Comparison of ENCODE assay signal across 8 cellular contexts in the genomic region with DNA sequence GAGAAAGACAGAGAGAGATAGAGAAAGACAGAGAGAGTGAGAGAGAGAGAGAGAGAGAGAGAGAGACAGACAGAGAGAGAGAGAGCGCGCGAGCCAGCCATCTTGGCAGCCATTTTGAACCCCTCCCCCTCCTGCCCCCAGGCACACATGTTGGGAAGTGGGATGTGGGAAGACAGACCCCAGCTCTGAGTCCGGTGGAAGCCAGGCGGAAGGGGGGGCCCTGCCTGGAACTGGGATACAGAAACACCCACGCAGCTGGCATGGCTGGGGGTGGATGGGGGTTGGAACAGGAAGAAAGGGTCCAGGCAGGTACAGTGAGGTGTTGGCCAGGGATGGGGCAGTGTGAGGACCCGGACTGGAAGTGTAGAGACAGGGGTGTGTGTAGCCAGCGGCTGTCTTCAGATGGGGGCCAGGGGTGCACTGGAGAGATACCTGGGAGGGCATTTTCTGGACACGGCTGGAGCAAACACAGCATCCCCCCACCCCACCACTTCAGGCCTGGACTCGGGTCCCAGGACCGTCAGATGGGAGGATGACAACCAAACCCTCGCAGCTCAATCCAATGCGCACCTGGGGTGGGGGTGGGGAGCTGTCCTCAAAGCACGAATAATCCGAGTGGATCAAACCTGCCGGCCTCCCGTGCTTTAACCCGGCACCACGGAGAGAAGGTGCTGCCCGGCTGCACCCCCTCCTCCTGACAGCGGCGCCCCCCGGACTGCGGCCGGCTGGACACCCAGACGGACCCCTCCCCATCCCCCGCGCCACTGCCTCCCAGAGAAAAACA. TPM values are rescaled to one million over a fixed set of nuclear protein-coding genes. Genes with fewer than 3 reads are reported as not detected.
DNase-seq lines count a peak whose midpoint lies in the region; ATAC-seq and TF ChIP-seq lines count a peak whose summit lies in the region.
"Not testable (repeated sequence)": the region's sequence is repeated elsewhere in the genome, so short reads cannot be mapped to it uniquely, and the experiment has no call there.

No MANE protein-coding gene starts in this region.

- not testable (repeated sequence) for TF ChIP-seq POLR2A in tibial nerve (IDR thresholded peaks at IDR 0.05)

- not testable (repeated sequence) for H3K79me1 ChIP-seq in mesendoderm (ENCODE audit: low read length)

- not testable (repeated sequence) for ATAC-seq in activated CD8-positive, alpha-beta T cell treated with anti-CD3 and anti-CD28 coated beads, Interleukin-2, amount 10 ng/mL, durations not matched to agents 7 days and 5 days; psoas muscle

- peaks cover 22% of the 10 kb centered on the region for H3K4me1 Mint-ChIP-seq in Calu3 (ENCODE audit: low read depth, unreplicated experiment)
- peaks cover 25% of the 10 kb centered on the region for H3K4me1 Mint-ChIP-seq in activated CD8-positive, alpha-beta T cell treated with anti-CD3 and anti-CD28 coated beads, Interleukin-2, amount 10 ng/mL, durations not matched to agents 7 days and 5 days (ENCODE audit: low read depth)

- H3K4ac ChIP-seq in mesendoderm (ENCODE audit: low read depth, low read length), result not testable (repeated sequence)

- H4K5ac ChIP-seq in mesendoderm (ENCODE audit: low read length), result not testable (repeated sequence)

- H3K56ac ChIP-seq in mesendoderm (ENCODE audit: low read length), result peak overlapping the region; percentile 90

- H4K8ac ChIP-seq in mesendoderm (ENCODE audit: low read depth, low read length), result not testable (repeated sequence)

- H3K27ac Mint-ChIP-seq in Calu3 (ENCODE audit: unreplicated experiment), result peak overlapping the region; percentile 29
- H3K27ac Mint-ChIP-seq in activated CD8-positive, alpha-beta T cell treated with anti-CD3 and anti-CD28 coated beads, Interleukin-2, amount 10 ng/mL, durations not matched to agents 7 days and 5 days, result peak overlapping the region; percentile 61

- not testable (repeated sequence) for H3K9me3 ChIP-seq in mammary epithelial cell (replicated peaks; ENCODE audit: insufficient read depth, low read length); cardiac muscle cell (ENCODE audit: low read depth); psoas muscle; tibial nerve

- H3K27me3 ChIP-seq in mammary epithelial cell (ENCODE audit: insufficient read depth, low read length), result peaks cover 13% of the 10 kb centered on the region
- not testable (repeated sequence) for H3K27me3 ChIP-seq in cardiac muscle cell; mesendoderm (ENCODE audit: insufficient read depth, low read length, poor library complexity)
- peaks cover 0 to 39% (median 14%) of the 10 kb centered on the region in 3 donors for H3K27me3 ChIP-seq in psoas muscle (ENCODE audit: insufficient read depth in 3 of 3, low read length in 2 of 3)
- H3K27me3 ChIP-seq in tibial nerve, result peaks cover 0 to 26% of the 10 kb centered on the region in 2 donors

- H3K4me3 Mint-ChIP-seq in Calu3 (ENCODE audit: low read depth, unreplicated experiment), result peak overlapping the region; percentile 58
- H3K4me3 Mint-ChIP-seq in activated CD8-positive, alpha-beta T cell treated with anti-CD3 and anti-CD28 coated beads, Interleukin-2, amount 10 ng/mL, durations not matched to agents 7 days and 5 days, result peak overlapping the region; percentile 61

- H2AFZ ChIP-seq in mammary epithelial cell (ENCODE audit: low read depth, low read length), result not testable (repeated sequence)

- TF ChIP-seq CTCF in Calu3 (IDR thresholded peaks at IDR 0.05; ENCODE audit: unreplicated experiment); mammary epithelial cell (conservative IDR thresholded peaks at IDR 0.05 in 1 of 2, IDR thresholded peaks at IDR 0.05 in 1 of 2; ENCODE audit: extremely low read depth in 1 of 2, insufficient read depth in 1 of 2, low read depth in 1 of 2, low read length in 2 of 2); cardiac muscle cell (IDR thresholded peaks at IDR 0.05; ENCODE audit: low read depth, low read length); psoas muscle (IDR thresholded peaks at IDR 0.05); tibial nerve (IDR thresholded peaks at IDR 0.05): not testable (repeated sequence)

- not testable (repeated sequence) for H2BK5ac ChIP-seq in mesendoderm (ENCODE audit: low read length)

- WGBS in mammary epithelial cell (ENCODE audit: low coverage, missing lambda C conversion rate), result 0% methylated on average over 2 of the region's 28 CpGs
- no CpG with 5 or more reads among the region's 28 CpGs for WGBS in mesendoderm (ENCODE audit: extremely low coverage, insufficient coverage, low lambda C conversion rate)
- WGBS in psoas muscle, 3 donors, result 16 to 31% (median 17%) methylated on average over 20 to 28 of the region's 28 CpGs
- WGBS in tibial nerve, 2 donors, result 22 to 39% methylated on average over 8 to 17 of the region's 28 CpGs

- not testable (repeated sequence) for H3K36me3 ChIP-seq in mammary epithelial cell (ENCODE audit: insufficient read depth, low read length); cardiac muscle cell; mesendoderm (ENCODE audit: control insufficient read depth, insufficient read depth, low read length); psoas muscle (ENCODE audit: insufficient read depth in 1 of 2, low read depth in 1 of 2); tibial nerve

- in situ Hi-C loops in mammary epithelial cell (cut with MboI; ENCODE audit: low sequenced_read_pairs in 2 of 2), result not testable (repeated sequence)

- intact Hi-C loops in Calu3 (cut with micrococcal nuclease; ENCODE audit: unreplicated experiment); mammary epithelial cell (cut with micrococcal nuclease); psoas muscle (cut with DNase I): not testable (repeated sequence)

- not testable (repeated sequence) for TF ChIP-seq EP300 in tibial nerve (IDR thresholded peaks at IDR 0.05)

- H4K20me1 ChIP-seq in mammary epithelial cell (ENCODE audit: insufficient read depth, low read length), result not testable (repeated sequence)

- dilution Hi-C loops in mammary epithelial cell (cut with HindIII; ENCODE audit: low sequenced_read_pairs), result not testable (repeated sequence)

- H3K27me3 Mint-ChIP-seq in Calu3 (ENCODE audit: unreplicated experiment), result peaks cover 45% of the 10 kb centered on the region
- peaks cover 49% of the 10 kb centered on the region for H3K27me3 Mint-ChIP-seq in activated CD8-positive, alpha-beta T cell treated with anti-CD3 and anti-CD28 coated beads, Interleukin-2, amount 10 ng/mL, durations not matched to agents 7 days and 5 days (ENCODE audit: low read depth)

- not testable (repeated sequence) for H3K9ac ChIP-seq in mammary epithelial cell (ENCODE audit: insufficient read depth, low read length)
- peak overlapping the region; percentile 72 for H3K9ac ChIP-seq in mesendoderm (ENCODE audit: low read length)

- H3K36me3 Mint-ChIP-seq in Calu3 (ENCODE audit: insufficient read depth, unreplicated experiment), result peaks cover 33% of the 10 kb centered on the region
- not testable (repeated sequence) for H3K36me3 Mint-ChIP-seq in activated CD8-positive, alpha-beta T cell treated with anti-CD3 and anti-CD28 coated beads, Interleukin-2, amount 10 ng/mL, durations not matched to agents 7 days and 5 days (ENCODE audit: low read depth)

- H3K4me2 ChIP-seq in mammary epithelial cell (ENCODE audit: insufficient read depth, low read depth, low read length) (peak overlapping the region; percentile 42), mesendoderm (ENCODE audit: low read length) (peak overlapping the region; percentile 84)

- not testable (repeated sequence) for H3K27ac ChIP-seq in mammary epithelial cell (ENCODE audit: insufficient read depth, low read depth, low read length); cardiac muscle cell; mesendoderm (ENCODE audit: low read depth, low read length); psoas muscle; tibial nerve

- H3K4me3 ChIP-seq in mammary epithelial cell (replicated peaks in 1 of 3; ENCODE audit: insufficient read depth in 1 of 3, low read depth in 2 of 3, low read length in 3 of 3) (peak overlapping the region in 1 of 3 experiments; percentile 53), cardiac muscle cell (peak overlapping the region; percentile 93), mesendoderm (ENCODE audit: low read length) (peak overlapping the region; percentile 55), psoas muscle (peak overlapping the region; percentile 53), tibial nerve (peak overlapping the region; percentile 35 to 60 (median 42))

- H3K18ac ChIP-seq in mesendoderm (ENCODE audit: low read length), result peak overlapping the region; percentile 36

- BruUV-seq in Calu3 (replicated peaks; lab: Mats Ljungman, UMichigan); mammary epithelial cell (replicated peaks; lab: Mats Ljungman, UMichigan): not testable (repeated sequence)

- H3K9me3 Mint-ChIP-seq in Calu3 (ENCODE audit: low read depth, unreplicated experiment); activated CD8-positive, alpha-beta T cell treated with anti-CD3 and anti-CD28 coated beads, Interleukin-2, amount 10 ng/mL, durations not matched to agents 7 days and 5 days (ENCODE audit: insufficient read depth): not testable (repeated sequence)

- CTCF ChIA-PET in Calu3 (lab: Charles Lee); mammary epithelial cell (lab: Charles Lee; ENCODE audit: low non-redundant PET): not testable (repeated sequence)
- CTCF ChIA-PET in activated CD8-positive, alpha-beta T cell treated with anti-CD3 and anti-CD28 coated beads, Interleukin-2, amount 10 ng/mL, durations not matched to agents 7 days and 5 days (lab: Charles Lee), result interaction anchor here (1.1 kb wide), 1 partner anchor 143 kb away, joined by 3 read pairs; no protein-coding TSS in a partner anchor

- not testable (repeated sequence) for H2BK120ac ChIP-seq in mesendoderm (ENCODE audit: low read depth, low read length)

- not testable (repeated sequence) for H2BK15ac ChIP-seq in mesendoderm (replicated peaks; ENCODE audit: low read depth)

- H3K4me1 ChIP-seq in mammary epithelial cell (ENCODE audit: insufficient read depth, low read length); cardiac muscle cell (ENCODE audit: low read depth); mesendoderm (ENCODE audit: control insufficient read depth, low read depth, low read length); psoas muscle: not testable (repeated sequence)
- peaks cover 0 to 48% (median 6%) of the 10 kb centered on the region in 4 donors for H3K4me1 ChIP-seq in tibial nerve

- POLR2A ChIA-PET in activated CD8-positive, alpha-beta T cell treated with anti-CD3 and anti-CD28 coated beads, Interleukin-2, amount 10 ng/mL, durations not matched to agents 7 days and 5 days (lab: Charles Lee), result not testable (repeated sequence)

- not testable (repeated sequence) for DNase-seq in Calu3; activated CD8-positive, alpha-beta T cell treated with anti-CD3 and anti-CD28 coated beads, Interleukin-2, amount 10 ng/mL, durations not matched to agents 7 days and 5 days; mammary epithelial cell; cardiac muscle cell (ENCODE audit: low read depth in 1 of 2, low spot score in 1 of 2); psoas muscle; tibial nerve (ENCODE audit: low spot score in 2 of 2)
- DNase-seq in NCI-H2196 (lab: John Stamatoyannopoulos, UW; ENCODE audit: unreplicated experiment), result peak; percentile 6
- DNase-seq in mesendoderm, result peak; percentile 45

- H2AK5ac ChIP-seq in mesendoderm (ENCODE audit: low read length), result not testable (repeated sequence)

- H3K79me2 ChIP-seq in mammary epithelial cell (ENCODE audit: insufficient read depth, low read length), result not testable (repeated sequence)
- H3K79me2 ChIP-seq in mesendoderm (ENCODE audit: control insufficient read depth, insufficient read depth, low read length), result peaks cover 48% of the 10 kb centered on the region

- not testable (repeated sequence) for H3K23ac ChIP-seq in mesendoderm (ENCODE audit: low read length)

RNA-seq across cellular contexts. Expression of a gene that starts 1.1 kb away (rescaled TPM):
- 24.8 and 26.5 TPM in 2 replicates for total RNA-seq in Calu3 (2022)
- total RNA-seq in activated CD8-positive, alpha-beta T cell treated with anti-CD3 and anti-CD28 coated beads, Interleukin-2, amount 10 ng/mL, durations not matched to agents 7 days and 5 days, result 1 to 10 TPM; 6.3 to 7.7 TPM
- total RNA-seq in mammary epithelial cell, result 10 to 100 TPM in 1 of 2 donors, 1 to 10 TPM in 1; 9.0 to 14.9 TPM
- polyA plus RNA-seq in mammary epithelial cell, result 5.7 TPM
- polyA minus RNA-seq in mammary epithelial cell, result 35.6 TPM
- 26.6 and 55.8 TPM in 2 replicates for total RNA-seq in cardiac muscle cell
- 19.6 and 35.2 TPM in 2 replicates for polyA plus RNA-seq in cardiac muscle cell
- polyA plus RNA-seq in mesendoderm (2013, experiment 1 of 2), result 34.1 TPM
- polyA plus RNA-seq in mesendoderm (2013, experiment 2 of 2), result 34.3 TPM
- total RNA-seq in psoas muscle, result 1 to 10 TPM; 1.7 to 2.6 (median 1.8) TPM
- 1 to 10 TPM in 1 of 3 donors, under 1 TPM in 2; 0.38 to 1.1 (median 0.87) TPM for polyA plus RNA-seq in psoas muscle
- total RNA-seq in tibial nerve, result 10 to 100 TPM in 2 of 4 donors, 1 to 10 TPM in 2; 8.0 to 17.5 (median 11.2) TPM
